Comparison of ENCODE assay signal across 22 cellular contexts in the genomic region with DNA sequence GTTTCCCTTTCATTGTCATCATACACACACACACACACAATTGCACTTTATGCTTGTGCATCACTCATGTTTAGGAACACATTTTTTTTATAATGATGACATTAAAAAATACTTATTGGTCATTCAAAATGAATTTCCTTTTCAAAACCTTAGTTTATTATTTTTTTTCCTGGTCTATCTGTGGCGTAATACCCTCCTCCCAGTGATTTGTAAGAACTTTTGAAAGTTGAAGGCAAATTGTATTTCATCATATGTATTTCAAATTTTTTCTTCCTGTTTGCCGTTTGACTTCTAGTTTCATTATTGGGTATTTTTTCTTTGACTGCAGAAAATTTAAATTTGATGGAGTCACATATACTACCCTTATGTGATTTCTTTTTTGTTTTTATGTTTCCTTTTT. TPM values are rescaled to one million over a fixed set of nuclear protein-coding genes. Genes with fewer than 3 reads are reported as not detected.
DNase-seq lines count a peak whose midpoint lies in the region; ATAC-seq and TF ChIP-seq lines count a peak whose summit lies in the region.
"Had no signal": no experiment of that assay in that cellular context is flagged by ENCODE, and none has a peak within 500 bp of the region (broad histone marks: within the 10 kb centered on the region; RNA-seq: fewer than 3 reads in every experiment).

No MANE protein-coding gene starts in this region.

- H3K27me3 Mint-ChIP-seq in activated CD4-positive, alpha-beta memory T cell treated with anti-CD3 and anti-CD28 coated beads, Interleukin-2, amount 10 ng/mL, durations not matched to agents 7 days and 5 days: peaks cover 36% of the 10 kb centered on the region

- TF ChIP-seq CTCF in NB4 (IDR thresholded peaks at IDR 0.05; ENCODE audit: low read depth, low read length) (no peak), epithelial cell of proximal tubule (conservative IDR thresholded peaks at IDR 0.05; ENCODE audit: low read depth, low read length) (no peak), neutrophil (IDR thresholded peaks at IDR 0.05) (no peak), prostate gland (IDR thresholded peaks at IDR 0.05) (no peak)

- intact Hi-C loops in prostate gland (cut with DNase I): loop anchor here (5.0 to 10.0 kb wide), 2 partner anchors 115 to 207 kb away; a partner anchor contains a TSS

- TF ChIP-seq POLR2A in NB4 (IDR thresholded peaks at IDR 0.05; ENCODE audit: extremely low read depth, insufficient read length) (no peak), prostate gland (IDR thresholded peaks at IDR 0.05) (no peak)

- DNase-seq in EL: peak; percentile 32
- DNase-seq in NB4 (ENCODE audit: low read depth): peak; percentile 68
- DNase-seq in epithelial cell of proximal tubule (ENCODE audit: low read depth): no peak
- DNase-seq in activated CD4-positive, alpha-beta memory T cell treated with anti-CD3 and anti-CD28 coated beads, Interleukin-2, amount 10 ng/mL, durations not matched to agents 7 days and 5 days: no peak
- DNase-seq in prostate gland (ENCODE audit: low spot score): no peak
- DNase-seq: activated CD4-positive, alpha-beta T cell treated with anti-CD3 and anti-CD28 coated beads, Interleukin-2, amount 50 U/mL, for 4 hours; activated naive CD4-positive, alpha-beta T cell treated with anti-CD3 and anti-CD28 coated beads for 36 hours; Calu3; colonic mucosa; GDM1; HFFc6; left ventricle myocardium superior; NCI-H1417 treated with DMSO at 0.1 percent for 48 hours; NCI-H2171; NCI-H82; right cardiac atrium; stomach had no signal

- no peak overlapping the region for H3K27ac Mint-ChIP-seq in activated CD4-positive, alpha-beta memory T cell treated with anti-CD3 and anti-CD28 coated beads, Interleukin-2, amount 10 ng/mL, durations not matched to agents 7 days and 5 days
- H3K27ac Mint-ChIP-seq: activated naive CD4-positive, alpha-beta T cell treated with anti-CD3 and anti-CD28 coated beads for 36 hours; HFFc6 had no signal

- WGBS in prostate gland: 89% methylated on average over 2 of the region's 2 CpGs

- H3K9me3 Mint-ChIP-seq in activated CD4-positive, alpha-beta memory T cell treated with anti-CD3 and anti-CD28 coated beads, Interleukin-2, amount 10 ng/mL, durations not matched to agents 7 days and 5 days: no peaks in the 10 kb centered on the region
- H3K9me3 Mint-ChIP-seq: activated naive CD4-positive, alpha-beta T cell treated with anti-CD3 and anti-CD28 coated beads for 36 hours; HFFc6 had no signal

- CTCF ChIA-PET in activated CD4-positive, alpha-beta memory T cell treated with anti-CD3 and anti-CD28 coated beads, Interleukin-2, amount 10 ng/mL, durations not matched to agents 7 days and 5 days (lab: Charles Lee): no interaction called here

- H3K4me1 Mint-ChIP-seq in activated CD4-positive, alpha-beta memory T cell treated with anti-CD3 and anti-CD28 coated beads, Interleukin-2, amount 10 ng/mL, durations not matched to agents 7 days and 5 days: peaks cover 5% of the 10 kb centered on the region

- H3K9me3 ChIP-seq in neutrophil (no peaks in the 10 kb centered on the region), prostate gland (no peaks in the 10 kb centered on the region)
- H3K9me3 ChIP-seq: ascending aorta, colonic mucosa, stomach had no signal

- POLR2A ChIA-PET in activated CD4-positive, alpha-beta memory T cell treated with anti-CD3 and anti-CD28 coated beads, Interleukin-2, amount 10 ng/mL, durations not matched to agents 7 days and 5 days (lab: Charles Lee): no interaction called here

- H3K36me3 ChIP-seq in neutrophil (peaks cover 8% of the 10 kb centered on the region), prostate gland (no peaks in the 10 kb centered on the region)
- H3K36me3 ChIP-seq: ascending aorta, colonic mucosa, stomach had no signal

- H3K4me3 Mint-ChIP-seq in activated CD4-positive, alpha-beta memory T cell treated with anti-CD3 and anti-CD28 coated beads, Interleukin-2, amount 10 ng/mL, durations not matched to agents 7 days and 5 days: no peak overlapping the region
- H3K4me3 Mint-ChIP-seq: activated naive CD4-positive, alpha-beta T cell treated with anti-CD3 and anti-CD28 coated beads for 36 hours; HFFc6 had no signal

- H3K36me3 Mint-ChIP-seq in activated CD4-positive, alpha-beta memory T cell treated with anti-CD3 and anti-CD28 coated beads, Interleukin-2, amount 10 ng/mL, durations not matched to agents 7 days and 5 days (ENCODE audit: low read depth): no peaks in the 10 kb centered on the region

- no peak for ATAC-seq in activated CD4-positive, CD25-positive, alpha-beta regulatory T cell treated with anti-CD3 and anti-CD28 coated beads, Interleukin-2, amount 50 U/mL, for 24 hours
- ATAC-seq: GM12878, left ventricle myocardium superior, right cardiac atrium had no signal

- H3K27me3 ChIP-seq in neutrophil: no peaks in the 10 kb centered on the region
- H3K27me3 ChIP-seq in prostate gland (replicated peaks; ENCODE audit: insufficient read depth): no peaks in the 10 kb centered on the region
- H3K27me3 ChIP-seq: ascending aorta, colonic mucosa had no signal

- H3K4me1 ChIP-seq in neutrophil (ENCODE audit: control insufficient read depth in 1 of 2, insufficient read depth in 1 of 2, low read depth in 1 of 2, low read length in 1 of 2) (peaks cover 56 to 71% of the 10 kb centered on the region in 2 experiments), prostate gland (replicated peaks) (no peaks in the 10 kb centered on the region)
- H3K4me1 ChIP-seq: colonic mucosa had no signal

- H3K4me3 ChIP-seq in NB4 (ENCODE audit: low read depth, low read length): no peak overlapping the region
- H3K4me3 ChIP-seq in epithelial cell of proximal tubule (ENCODE audit: low read depth, low read length): peak overlapping the region; percentile 10
- H3K4me3 ChIP-seq in neutrophil (ENCODE audit: low read depth in 1 of 2, low read length in 1 of 2): peak overlapping the region; percentile 81 to 89
- no peak overlapping the region for H3K4me3 ChIP-seq in prostate gland
- H3K4me3 ChIP-seq: ascending aorta, colonic mucosa, GM12878, stomach had no signal

- H3K27ac ChIP-seq in neutrophil (peak overlapping the region; percentile 97), prostate gland (no peak overlapping the region)
- H3K27ac ChIP-seq: ascending aorta, colonic mucosa, KMS-11 had no signal

RNA-seq across cellular contexts. Expression of a gene that starts 2.5 kb away (rescaled TPM):
- total RNA-seq in epithelial cell of proximal tubule: 0.43 and 0.52 TPM in 2 replicates
- total RNA-seq in activated CD4-positive, alpha-beta memory T cell treated with anti-CD3 and anti-CD28 coated beads, Interleukin-2, amount 10 ng/mL, durations not matched to agents 7 days and 5 days: under 1 TPM; 0.05 to 0.25 TPM
- total RNA-seq in prostate gland: 1 to 10 TPM; 6.2 to 6.8 TPM
- total RNA-seq: activated naive CD4-positive, alpha-beta T cell treated with anti-CD3 and anti-CD28 coated beads for 36 hours had no signal

Comparison
In these comparisons a context has a peak if more than half of its experiments do, and no peak if none do; other contexts are left out.
1. DNase-seq: peak in EL (single experiment) and NB4 (single experiment); none in epithelial cell of proximal tubule (single experiment), activated CD4-positive, alpha-beta memory T cell treated with anti-CD3 and anti-CD28 coated beads, Interleukin-2, amount 10 ng/mL, durations not matched to agents 7 days and 5 days (single experiment) and prostate gland (single experiment).
2. H3K4me3 ChIP-seq: peak in epithelial cell of proximal tubule (single experiment) and neutrophil (2 of 2); none in NB4 (single experiment) and prostate gland (0 of 2).